ENCODE assay signal across 30 cellular contexts in the genomic region with DNA sequence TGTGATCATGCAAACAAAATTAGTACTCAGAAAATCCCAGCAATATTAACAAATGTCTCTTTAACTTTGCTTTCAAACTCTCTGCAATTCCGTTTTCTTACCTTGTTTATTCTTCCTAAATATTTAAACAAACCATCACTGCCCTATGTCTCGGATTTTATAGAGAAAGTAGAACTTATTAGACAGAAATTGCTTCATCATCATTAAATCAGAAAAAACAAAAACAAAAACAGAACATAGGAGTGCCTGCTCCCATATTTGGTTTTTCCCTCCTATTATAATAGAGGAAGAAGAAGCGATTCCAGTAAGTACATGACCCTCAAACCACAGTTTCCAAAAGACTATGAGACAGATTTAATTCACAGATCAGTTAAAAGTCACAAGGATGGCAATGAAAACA.
"Had no signal": no experiment of that assay in that cellular context is flagged by ENCODE, and none has a peak within 500 bp of the region (broad histone marks: within the 10 kb centered on the region; RNA-seq: fewer than 3 reads in every experiment).

No MANE protein-coding gene starts in this region.

- ATAC-seq: activated CD4-positive, CD25-positive, alpha-beta regulatory T cell treated with anti-CD3 and anti-CD28 coated beads, Interleukin-2, amount 50 U/mL, for 24 hours; activated CD8-positive, alpha-beta T cell treated with anti-CD3 and anti-CD28 coated beads for 36 hours; activated naive CD8-positive, alpha-beta T cell treated with anti-CD3 and anti-CD28 coated beads, Interleukin-2, amount 50 U/mL, for 24 hours; activated T-cell treated with anti-CD3 and anti-CD28 coated beads, Interleukin-2, amount 50 U/mL, for 4 hours; body of pancreas; effector memory CD8-positive, alpha-beta T cell; foreskin keratinocyte; gastroesophageal sphincter; heart right ventricle had no signal

- H2AFZ ChIP-seq: hepatocyte had no signal

- H3K36me3 ChIP-seq: adrenal gland, esophagus muscularis mucosa, gastroesophageal sphincter, heart right ventricle, WERI-Rb-1 had no signal

- H3K4me2 ChIP-seq: hepatocyte had no signal

- H3K9me3 ChIP-seq: adrenal gland, body of pancreas, esophagus muscularis mucosa, gastroesophageal sphincter, heart right ventricle had no signal

- H3K4me3 ChIP-seq: adrenal gland, body of pancreas, esophagus muscularis mucosa, gastroesophageal sphincter, heart right ventricle, hepatocyte had no signal

- DNase-seq: activated B cell treated with CpG ODN at 0.5 μM for 24 hours; activated CD4-positive, alpha-beta T cell treated with anti-CD3 and anti-CD28 coated beads for 48 hours; activated CD4-positive, alpha-beta T cell treated with anti-CD3 and anti-CD28 coated beads, Interleukin-2, amount 50 U/mL, for 1 hour; activated CD4-positive, alpha-beta T cell treated with anti-CD3 and anti-CD28 coated beads, Interleukin-2, amount 50 U/mL, for 48 hours; activated CD8-positive, alpha-beta memory T cell treated with anti-CD3 and anti-CD28 coated beads for 24 hours; activated CD8-positive, alpha-beta T cell treated with anti-CD3 and anti-CD28 coated beads for 36 hours; activated effector memory CD4-positive, alpha-beta T cell treated with anti-CD3 and anti-CD28 coated beads, Interleukin-2, amount 50 U/mL, for 16 hours; activated naive CD4-positive, alpha-beta T cell treated with anti-CD3 and anti-CD28 coated beads for 36 hours; activated naive CD8-positive, alpha-beta T cell treated with anti-CD3 and anti-CD28 coated beads for 36 hours; activated naive CD8-positive, alpha-beta T cell treated with anti-CD3 and anti-CD28 coated beads, Interleukin-2, amount 50 U/mL, for 24 hours; activated T-cell treated with anti-CD3 and anti-CD28 coated beads, Interleukin-2, amount 50 U/mL, for 4 hours; adrenal gland; amygdala; aorta; body of pancreas; caudate nucleus; cortex of kidney; dermis blood vessel endothelial cell; effector CD4-positive, alpha-beta T cell; effector memory CD8-positive, alpha-beta T cell; erythroblast; heart right ventricle; T1000; WERI-Rb-1 had no signal

- H3K27ac ChIP-seq: adrenal gland, body of pancreas, esophagus muscularis mucosa, foreskin keratinocyte, gastroesophageal sphincter, heart right ventricle, hepatocyte, WERI-Rb-1 had no signal

- H3K4me1 ChIP-seq: adrenal gland, body of pancreas, esophagus muscularis mucosa, foreskin keratinocyte, gastroesophageal sphincter, heart right ventricle had no signal

- H3K27me3 ChIP-seq: body of pancreas, esophagus muscularis mucosa, foreskin keratinocyte, gastroesophageal sphincter, heart right ventricle, hepatocyte had no signal

- H3K79me2 ChIP-seq: hepatocyte had no signal

- FAIRE-seq: colon had no signal
